ENCODE assay signal across 1 cellular context in genomic region chr2:74198461-74199274, GRCh38.
A peak's percentile ranks its signal among the peaks of the same experiment; 100 is the strongest.
TF ChIP-seq lines count a peak whose summit lies in the region.

Gene MTHFD2 (plus strand): TSS chr2:74198615. CDS start chr2:74198642, 27 bp downstream.

TF ChIP-seq in K562, 482 proteins besides CTCF, POLR2A, EP300 and RAD21 (continued from another document and continues in another):
- TF ChIP-seq PATZ1 (CRISPR knock-in tag; IDR thresholded peaks at IDR 0.05; ENCODE audit: borderline replicate concordance) (0 out of 2 replicates have a peak, but pooled peaks have one; percentile 32), NEUROD1 (IDR thresholded peaks at IDR 0.05; ENCODE audit: borderline replicate concordance, low read depth, low read length, partially characterized antibody) (peak; percentile 84), VEZF1 (CRISPR knock-in tag; IDR thresholded peaks at IDR 0.05) (peak; percentile 67), RFX1 (IDR thresholded peaks at IDR 0.05) (no peak), THRB (CRISPR knock-in tag; conservative IDR thresholded peaks at IDR 0.05) (0 out of 2 replicates have a peak, but pooled peaks have one; percentile 26), LEF1 (IDR thresholded peaks at IDR 0.05) (no peak; the same call in 1 of the 2 replicates), ZBTB2 (IDR thresholded peaks at IDR 0.05) (no peak), LARP7 (IDR thresholded peaks at IDR 0.05) (no peak), ELF1 (tag; IDR thresholded peaks at IDR 0.05) (no peak), ZFP36 (IDR thresholded peaks at IDR 0.05; ENCODE audit: low read depth, low read length, partially characterized antibody) (no peak), ZBED1 (IDR thresholded peaks at IDR 0.05) (peak; percentile 43; the same call in 1 of the 2 replicates), ZBTB7A (IDR thresholded peaks at IDR 0.05; ENCODE audit: borderline replicate concordance, control insufficient read depth, low read depth, low read length) (peak; percentile 94), HSF4 (CRISPR knock-in tag; IDR thresholded peaks at IDR 0.05; ENCODE audit: borderline replicate concordance) (peak; percentile 27; the same call in 1 of the 2 replicates), ZHX1 (conservative IDR thresholded peaks at IDR 0.05; ENCODE audit: low read length) (no peak), KDM5B (IDR thresholded peaks at IDR 0.05; ENCODE audit: insufficient replicate concordance, low read depth, low read length) (peak; percentile 95), MCM2 (IDR thresholded peaks at IDR 0.05; ENCODE audit: low read depth) (no peak), ETS2 (tag; IDR thresholded peaks at IDR 0.05; ENCODE audit: borderline replicate concordance, poor library complexity, severe bottlenecking) (no peak), NCOR1 (IDR thresholded peaks at IDR 0.05) (no peak; the same call in 1 of the 2 replicates), CAMTA2 (CRISPR knock-in tag; conservative IDR thresholded peaks at IDR 0.05) (no peak), HNRNPLL (IDR thresholded peaks at IDR 0.05; ENCODE audit: low read depth, low read length, poor library complexity, severe bottlenecking) (peak; percentile 60), RHOXF2B (CRISPR knock-in tag; conservative IDR thresholded peaks at IDR 0.05) (no peak), FOXJ2 (tag; IDR thresholded peaks at IDR 0.05) (0 out of 2 replicates have a peak, but pooled peaks have one; percentile 43), LCOR (CRISPR knock-in tag; IDR thresholded peaks at IDR 0.05) (peak; percentile 43; the same call in 1 of the 2 replicates), HNRNPK (IDR thresholded peaks at IDR 0.05; ENCODE audit: low read depth, low read length, poor library complexity, severe bottlenecking) (peak; percentile 82), MNT (conservative IDR thresholded peaks at IDR 0.05) (peak; percentile 97 to 98), CHD2 (IDR thresholded peaks at IDR 0.05; ENCODE audit: low read depth, low read length) (peak; percentile 72), CREB1 (IDR thresholded peaks at IDR 0.05) (peak; percentile 71), CREB1 (CRISPR knock-in tag; IDR thresholded peaks at IDR 0.05) (peak; percentile 64; the same call in 1 of the 2 replicates), MTA2 (IDR thresholded peaks at IDR 0.05; ENCODE audit: low read depth) (no peak), ZNF280B (CRISPR knock-in tag; IDR thresholded peaks at IDR 0.05) (no peak), GABPB1 (CRISPR knock-in tag; IDR thresholded peaks at IDR 0.05) (peak; percentile 68), CBFB (CRISPR knock-in tag; IDR thresholded peaks at IDR 0.05) (peak; percentile 86; the same call in 1 of the 2 replicates), HDAC3 (IDR thresholded peaks at IDR 0.05; ENCODE audit: borderline replicate concordance, partially characterized antibody) (no peak), ARHGAP35 (IDR thresholded peaks at IDR 0.05; ENCODE audit: partially characterized antibody) (peak; percentile 41), ZNF561 (CRISPR knock-in tag; conservative IDR thresholded peaks at IDR 0.05) (no peak), ZBTB43 (CRISPR knock-in tag; IDR thresholded peaks at IDR 0.05) (no peak; the same call in 1 of the 2 replicates), BRD9 (IDR thresholded peaks at IDR 0.05; ENCODE audit: low read depth, partially characterized antibody) (peak; percentile 34), MLLT1 (IDR thresholded peaks at IDR 0.05) (peak; percentile 44 to 83; a peak in 2 of 4 replicates), ZNF518B (CRISPR knock-in tag; IDR thresholded peaks at IDR 0.05) (no peak)
